ENCODE assay signal across 6 cellular contexts in the genomic region with DNA sequence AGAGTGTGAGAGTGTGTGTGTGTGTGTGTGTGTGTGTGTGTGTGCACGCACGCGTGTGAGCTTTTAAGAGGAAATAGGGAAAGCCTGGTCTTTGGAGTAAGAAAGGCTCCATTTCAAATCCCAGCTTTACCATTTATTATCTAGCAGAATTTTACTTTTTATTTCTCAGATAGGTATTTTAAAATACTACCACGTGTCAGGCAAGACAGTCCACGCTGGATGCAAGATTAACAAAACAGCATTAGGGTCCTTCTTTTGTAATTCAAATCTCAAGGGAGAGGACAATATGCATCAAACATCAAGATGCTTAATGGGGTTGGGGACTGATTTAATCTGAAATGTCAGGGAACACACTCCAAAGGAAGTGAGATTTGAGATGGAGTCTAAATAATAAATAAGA.
"Had no signal": no experiment of that assay in that cellular context is flagged by ENCODE, and none has a peak within 500 bp of the region (broad histone marks: within the 10 kb centered on the region; RNA-seq: fewer than 3 reads in every experiment).

No MANE protein-coding gene starts in this region.

- H3K4me3 ChIP-seq: K562 had no signal

- FAIRE-seq: HTR-8/SVneo, K562 had no signal

- DNase-seq: IMR-90, KBM-7, KG1 had no signal

- ATAC-seq: K562 had no signal

- H3K27ac ChIP-seq: HL-60 had no signal
